ENCODE assay signal across 12 cellular contexts in genomic region chr11:47539681-47540039, GRCh38. TPM values are rescaled to one million over a fixed set of nuclear protein-coding genes. Genes with fewer than 3 reads are reported as not detected.
DNase-seq lines count a peak whose midpoint lies in the region; ATAC-seq and TF ChIP-seq lines count a peak whose summit lies in the region.
"Had no signal": no experiment of that assay in that cellular context is flagged by ENCODE, and none has a peak within 500 bp of the region (broad histone marks: within the 10 kb centered on the region; RNA-seq: fewer than 3 reads in every experiment).

No MANE protein-coding gene starts in this region.

- H3K79me2 ChIP-seq in fibroblast of lung (ENCODE audit: control insufficient read depth, insufficient read depth, low read length) = peaks cover 91% of the 10 kb centered on the region

- H3K27me3 Mint-ChIP-seq in activated CD8-positive, alpha-beta T cell treated with anti-CD3 and anti-CD28 coated beads for 36 hours = no peaks in the 10 kb centered on the region
- H3K27me3 Mint-ChIP-seq in activated CD8-positive, alpha-beta T cell treated with anti-CD3 and anti-CD28 coated beads, Interleukin-2, amount 10 ng/mL, durations not matched to agents 7 days and 5 days (ENCODE audit: low read depth) = no peaks in the 10 kb centered on the region

- H3K27me3 ChIP-seq in SJSA1 (replicated peaks) = no peaks in the 10 kb centered on the region
- no peaks in the 10 kb centered on the region for H3K27me3 ChIP-seq in fibroblast of lung (ENCODE audit: control insufficient read depth, insufficient read depth, low read length)
- no peaks in the 10 kb centered on the region for H3K27me3 ChIP-seq in gastrocnemius medialis

- H3K4me3 ChIP-seq in SJSA1 (no peak overlapping the region), fibroblast of lung (replicated peaks in 1 of 4; ENCODE audit: control extremely low read depth in 1 of 4, insufficient read depth in 1 of 4, low read depth in 3 of 4, low read length in 4 of 4) (no peak overlapping the region), gastrocnemius medialis (no peak overlapping the region)

- H3K4me1 Mint-ChIP-seq in activated CD8-positive, alpha-beta T cell treated with anti-CD3 and anti-CD28 coated beads for 36 hours (ENCODE audit: low read depth) = peaks cover 62% of the 10 kb centered on the region
- peaks cover 38% of the 10 kb centered on the region for H3K4me1 Mint-ChIP-seq in activated CD8-positive, alpha-beta T cell treated with anti-CD3 and anti-CD28 coated beads, Interleukin-2, amount 10 ng/mL, durations not matched to agents 7 days and 5 days (ENCODE audit: low read depth)

- H3K36me3 ChIP-seq in SJSA1 (peaks cover 23% of the 10 kb centered on the region), fibroblast of lung (ENCODE audit: control insufficient read depth, insufficient read depth, low read length) (no peaks in the 10 kb centered on the region), gastrocnemius medialis (no peaks in the 10 kb centered on the region)

- no peak for DNase-seq in activated CD8-positive, alpha-beta T cell treated with anti-CD3 and anti-CD28 coated beads for 36 hours
- DNase-seq in activated CD8-positive, alpha-beta T cell treated with anti-CD3 and anti-CD28 coated beads, Interleukin-2, amount 10 ng/mL, durations not matched to agents 7 days and 5 days = no peak
- DNase-seq in SJSA1 (ENCODE audit: low read depth in 1 of 2, low spot score in 2 of 2) = no peak
- no peak for DNase-seq in fibroblast of lung (ENCODE audit: low read depth in 2 of 2)
- peak in 1 of 2 donors; percentile 8 for DNase-seq in gastrocnemius medialis
- no peak for DNase-seq in central memory CD4-positive, alpha-beta T cell
- no peak for DNase-seq in erythroblast (lab: John Stamatoyannopoulos, UW)
- DNase-seq: GDM1, H7, NCI-H510A had no signal

- POLR2A ChIA-PET in activated CD8-positive, alpha-beta T cell treated with anti-CD3 and anti-CD28 coated beads for 36 hours (lab: Charles Lee) = interaction anchor here (1.2 to 2.5 kb wide), 8 partner anchors 9 to 323 kb away, joined by 3 to 14 read pairs (median 4); no protein-coding TSS in a partner anchor
- POLR2A ChIA-PET in activated CD8-positive, alpha-beta T cell treated with anti-CD3 and anti-CD28 coated beads, Interleukin-2, amount 10 ng/mL, durations not matched to agents 7 days and 5 days (lab: Charles Lee) = no interaction called here

- H3K9me3 ChIP-seq in SJSA1 (replicated peaks) (no peaks in the 10 kb centered on the region), fibroblast of lung (ENCODE audit: control insufficient read depth, insufficient read depth, low read depth, low read length) (no peaks in the 10 kb centered on the region), gastrocnemius medialis (no peaks in the 10 kb centered on the region)

- H3K9me3 Mint-ChIP-seq in activated CD8-positive, alpha-beta T cell treated with anti-CD3 and anti-CD28 coated beads for 36 hours = no peaks in the 10 kb centered on the region
- H3K9me3 Mint-ChIP-seq in activated CD8-positive, alpha-beta T cell treated with anti-CD3 and anti-CD28 coated beads, Interleukin-2, amount 10 ng/mL, durations not matched to agents 7 days and 5 days (ENCODE audit: insufficient read depth) = no peaks in the 10 kb centered on the region

- H3K4me3 Mint-ChIP-seq in activated CD8-positive, alpha-beta T cell treated with anti-CD3 and anti-CD28 coated beads for 36 hours = no peak overlapping the region
- H3K4me3 Mint-ChIP-seq in activated CD8-positive, alpha-beta T cell treated with anti-CD3 and anti-CD28 coated beads, Interleukin-2, amount 10 ng/mL, durations not matched to agents 7 days and 5 days = no peak overlapping the region

- TF ChIP-seq POLR2A in gastrocnemius medialis (IDR thresholded peaks at IDR 0.05) (no peak), erythroblast (IDR thresholded peaks at IDR 0.05; ENCODE audit: low read length) (no peak)

- H3K27ac ChIP-seq in SJSA1 (peak overlapping the region; percentile 17), fibroblast of lung (ENCODE audit: insufficient read depth, low read length) (peak overlapping the region; percentile 38), gastrocnemius medialis (peak overlapping the region; percentile 76 to 85 (median 78))

- H2AFZ ChIP-seq in fibroblast of lung (ENCODE audit: low read length) = no peak overlapping the region

- H3K36me3 Mint-ChIP-seq in activated CD8-positive, alpha-beta T cell treated with anti-CD3 and anti-CD28 coated beads for 36 hours (ENCODE audit: low read depth) = peaks cover 32% of the 10 kb centered on the region
- peaks cover 36% of the 10 kb centered on the region for H3K36me3 Mint-ChIP-seq in activated CD8-positive, alpha-beta T cell treated with anti-CD3 and anti-CD28 coated beads, Interleukin-2, amount 10 ng/mL, durations not matched to agents 7 days and 5 days (ENCODE audit: low read depth)

- CTCF ChIA-PET in activated CD8-positive, alpha-beta T cell treated with anti-CD3 and anti-CD28 coated beads for 36 hours (lab: Charles Lee) = interaction anchor here (0.8 to 6.2 kb wide), 11 partner anchors 9 to 60 kb away, joined by 3 to 44 read pairs (median 4); partner anchors contain the start of gene CELF1
- CTCF ChIA-PET in activated CD8-positive, alpha-beta T cell treated with anti-CD3 and anti-CD28 coated beads, Interleukin-2, amount 10 ng/mL, durations not matched to agents 7 days and 5 days (lab: Charles Lee) = interaction anchor here (0.7 to 5.9 kb wide), 7 partner anchors 13 to 30 kb away, joined by 3 to 49 read pairs (median 3); partner anchors contain the start of gene CELF1

- H3K9ac ChIP-seq in fibroblast of lung (ENCODE audit: insufficient read depth, low read length) = no peak overlapping the region

- peak overlapping the region; percentile 77 for H3K27ac Mint-ChIP-seq in activated CD8-positive, alpha-beta T cell treated with anti-CD3 and anti-CD28 coated beads for 36 hours
- no peak overlapping the region for H3K27ac Mint-ChIP-seq in activated CD8-positive, alpha-beta T cell treated with anti-CD3 and anti-CD28 coated beads, Interleukin-2, amount 10 ng/mL, durations not matched to agents 7 days and 5 days

- no peak for ATAC-seq in activated CD8-positive, alpha-beta T cell treated with anti-CD3 and anti-CD28 coated beads for 36 hours
- no peak for ATAC-seq in activated CD8-positive, alpha-beta T cell treated with anti-CD3 and anti-CD28 coated beads, Interleukin-2, amount 10 ng/mL, durations not matched to agents 7 days and 5 days
- ATAC-seq in gastrocnemius medialis (peak in 1 of 2 donors; percentile 11), GM21529 (IDR thresholded peaks at IDR 0.05; ENCODE audit: unreplicated experiment) (no peak)

- H3K4me2 ChIP-seq in fibroblast of lung (ENCODE audit: extremely low read depth, insufficient read depth, low read length) = peak overlapping the region; percentile 75

- intact Hi-C loops in activated CD8-positive, alpha-beta T cell treated with anti-CD3 and anti-CD28 coated beads for 36 hours (cut with micrococcal nuclease) = no loop called here
- intact Hi-C loops in gastrocnemius medialis (cut with DNase I; ENCODE audit: low total_unique reads) = no loop called here

- in situ Hi-C loops in gastrocnemius medialis (cut with MboI; ENCODE audit: low sequenced_read_pairs in 4 of 4) = no loop called here

- H4K20me1 ChIP-seq in fibroblast of lung (ENCODE audit: control insufficient read depth, extremely low read depth, insufficient read depth, low read length) = peaks cover 7% of the 10 kb centered on the region

- H3K4me1 ChIP-seq in SJSA1 (replicated peaks) (peaks cover 37% of the 10 kb centered on the region), fibroblast of lung (ENCODE audit: control insufficient read depth, extremely low read depth, insufficient read depth, low read length) (peaks cover 11% of the 10 kb centered on the region), gastrocnemius medialis (peaks cover 75 to 86% of the 10 kb centered on the region in 2 donors)

- no peak for TF ChIP-seq CTCF in activated CD8-positive, alpha-beta T cell treated with anti-CD3 and anti-CD28 coated beads for 36 hours (IDR thresholded peaks at IDR 0.05)
- TF ChIP-seq CTCF in fibroblast of lung (conservative IDR thresholded peaks at IDR 0.05 in 1 of 2, IDR thresholded peaks at IDR 0.05 in 1 of 2; ENCODE audit: low read depth in 1 of 2, low read length in 2 of 2) (no peak), gastrocnemius medialis (IDR thresholded peaks at IDR 0.05 in 4 of 5, conservative IDR thresholded peaks at IDR 0.05 in 1 of 5) (no peak)

RNA-seq across cellular contexts. Expression of gene CELF1, which starts 13.3 kb away (rescaled TPM):
- 100 to 1,000 TPM; 120 to 122 TPM for total RNA-seq in activated CD8-positive, alpha-beta T cell treated with anti-CD3 and anti-CD28 coated beads for 36 hours
- 100 to 1,000 TPM; 104 to 111 TPM for total RNA-seq in activated CD8-positive, alpha-beta T cell treated with anti-CD3 and anti-CD28 coated beads, Interleukin-2, amount 10 ng/mL, durations not matched to agents 7 days and 5 days
- 50.6 and 77.6 TPM in 2 replicates for total RNA-seq in SJSA1 (2014; rRNA removed; shearing (Covaris generic))
- total RNA-seq in fibroblast of lung (74.2 and 100 TPM in 2 replicates), gastrocnemius medialis (100 to 1,000 TPM; 106 to 185 (median 136) TPM)
- 72.6 and 81.1 TPM in 2 replicates for polyA plus RNA-seq in fibroblast of lung
- polyA plus RNA-seq in fibroblast of lung (2012) = 30.6 and 38.4 TPM in 2 replicates
- 116 and 194 TPM in 2 replicates for polyA minus RNA-seq in fibroblast of lung (ENCODE audit: low replicate concordance)

RNA-seq across cellular contexts. Expression of gene PTPMT1, which starts 25.7 kb away (rescaled TPM):
- 10 to 100 TPM; 44.1 to 46.7 TPM for total RNA-seq in activated CD8-positive, alpha-beta T cell treated with anti-CD3 and anti-CD28 coated beads for 36 hours
- total RNA-seq in activated CD8-positive, alpha-beta T cell treated with anti-CD3 and anti-CD28 coated beads, Interleukin-2, amount 10 ng/mL, durations not matched to agents 7 days and 5 days = 10 to 100 TPM; 44.5 to 44.7 TPM
- total RNA-seq in SJSA1 (2014; rRNA removed; shearing (Covaris generic)) = 134 and 165 TPM in 2 replicates
- total RNA-seq in fibroblast of lung = 58.6 and 84.9 TPM in 2 replicates
- polyA plus RNA-seq in fibroblast of lung = 47.8 and 55.4 TPM in 2 replicates
- polyA plus RNA-seq in fibroblast of lung (2012) = 63.1 and 71.9 TPM in 2 replicates
- 12.2 and 20.1 TPM in 2 replicates for polyA minus RNA-seq in fibroblast of lung (ENCODE audit: low replicate concordance)
- 10 to 100 TPM; 58.2 to 87.9 (median 79.8) TPM for total RNA-seq in gastrocnemius medialis

RNA-seq across cellular contexts. Expression of gene KBTBD4, which starts 39.1 kb away (rescaled TPM):
- total RNA-seq in activated CD8-positive, alpha-beta T cell treated with anti-CD3 and anti-CD28 coated beads for 36 hours = 10 to 100 TPM; 15.4 to 16.3 TPM
- total RNA-seq in activated CD8-positive, alpha-beta T cell treated with anti-CD3 and anti-CD28 coated beads, Interleukin-2, amount 10 ng/mL, durations not matched to agents 7 days and 5 days = 10 to 100 TPM; 17.7 to 20.7 TPM
- total RNA-seq in SJSA1 (2014; rRNA removed; shearing (Covaris generic)) = 22.9 and 34.9 TPM in 2 replicates
- total RNA-seq in fibroblast of lung (17.7 and 20.0 TPM in 2 replicates), gastrocnemius medialis (10 to 100 TPM; 25.0 to 35.6 (median 30.4) TPM)
- polyA plus RNA-seq in fibroblast of lung = 19.9 and 21.7 TPM in 2 replicates
- 17.1 and 19.6 TPM in 2 replicates for polyA plus RNA-seq in fibroblast of lung (2012)
- 39.5 and 51.3 TPM in 2 replicates for polyA minus RNA-seq in fibroblast of lung (ENCODE audit: low replicate concordance)

RNA-seq across cellular contexts. Expression of gene NDUFS3, which starts 39.2 kb away (rescaled TPM):
- total RNA-seq in activated CD8-positive, alpha-beta T cell treated with anti-CD3 and anti-CD28 coated beads for 36 hours = 100 to 1,000 TPM; 129 to 138 TPM
- total RNA-seq in activated CD8-positive, alpha-beta T cell treated with anti-CD3 and anti-CD28 coated beads, Interleukin-2, amount 10 ng/mL, durations not matched to agents 7 days and 5 days = 100 to 1,000 TPM; 114 to 121 TPM
- 101 and 123 TPM in 2 replicates for total RNA-seq in SJSA1 (2014; rRNA removed; shearing (Covaris generic))
- 76.5 and 78.8 TPM in 2 replicates for total RNA-seq in fibroblast of lung
- polyA plus RNA-seq in fibroblast of lung = 113 and 164 TPM in 2 replicates
- 95.1 and 110 TPM in 2 replicates for polyA plus RNA-seq in fibroblast of lung (2012)
- 66.2 and 84.8 TPM in 2 replicates for polyA minus RNA-seq in fibroblast of lung (ENCODE audit: low replicate concordance)
- 100 to 1,000 TPM; 143 to 240 (median 194) TPM for total RNA-seq in gastrocnemius medialis

RNA-seq across cellular contexts. Expression of gene FAM180B, which starts 46.8 kb away (rescaled TPM):
- not detected for total RNA-seq in activated CD8-positive, alpha-beta T cell treated with anti-CD3 and anti-CD28 coated beads for 36 hours
- total RNA-seq in activated CD8-positive, alpha-beta T cell treated with anti-CD3 and anti-CD28 coated beads, Interleukin-2, amount 10 ng/mL, durations not matched to agents 7 days and 5 days = not detected
- total RNA-seq in SJSA1 (2014; rRNA removed; shearing (Covaris generic)) = not detected in 2 replicates
- total RNA-seq in fibroblast of lung (not detected in 2 replicates), gastrocnemius medialis (not detected)
- polyA plus RNA-seq in fibroblast of lung = not detected in 2 replicates
- polyA plus RNA-seq in fibroblast of lung (2012) = not detected in 2 replicates
- polyA minus RNA-seq in fibroblast of lung (ENCODE audit: low replicate concordance) = not detected in 2 replicates
- total RNA-seq: H7, LHCN-M2 had no signal

Comparison
In these comparisons a context has a peak if more than half of its experiments do, and no peak if none do; other contexts are left out.
1. H3K27ac ChIP-seq: peak in every context shown above with its lines; median percentile 78 in gastrocnemius medialis; 38 in fibroblast of lung; 17 in SJSA1.